11 cellular contexts compared by ENCODE assay signal in genomic region chr3:194132465-194133358, GRCh38. TPM values are rescaled to one million over a fixed set of nuclear protein-coding genes. Genes with fewer than 3 reads are reported as not detected.
DNase-seq lines count a peak whose midpoint lies in the region; ATAC-seq lines count a peak whose summit lies in the region.
"Had no signal": no experiment of that assay in that cellular context is flagged by ENCODE, and none has a peak within 500 bp of the region (broad histone marks: within the 10 kb centered on the region; RNA-seq: fewer than 3 reads in every experiment).

No MANE protein-coding gene starts in this region.

- no peak for ATAC-seq in central memory CD8-positive, alpha-beta T cell (replicated peaks; ENCODE audit: extremely low read depth, poor library complexity, severe bottlenecking)
- no peak for ATAC-seq in natural killer cell treated with Interleukin-12 subunit alpha and Interleukin-12 subunit beta and Interleukin-15 and Interleukin-18, amount 100 ng/mL, for 72 hours
- ATAC-seq in HG02759 (IDR thresholded peaks at IDR 0.05; ENCODE audit: unreplicated experiment) = no peak
- no peak for ATAC-seq in HG03039 (IDR thresholded peaks at IDR 0.05; ENCODE audit: unreplicated experiment)

- H3K4me1 Mint-ChIP-seq in central memory CD8-positive, alpha-beta T cell = peaks cover 39% of the 10 kb centered on the region
- peaks cover 30 to 32% of the 10 kb centered on the region in 2 donors for H3K4me1 Mint-ChIP-seq in natural killer cell treated with Interleukin-12 subunit alpha and Interleukin-12 subunit beta and Interleukin-15 and Interleukin-18, amount 100 ng/mL, for 72 hours (ENCODE audit: low read depth in 2 of 2)

- DNase-seq in COLO829 (ENCODE audit: low spot score) (peak; percentile 49), LoVo (ENCODE audit: low spot score) (peak; percentile 30)
- DNase-seq in central memory CD8-positive, alpha-beta T cell (ENCODE audit: low spot score in 2 of 2) = no peak
- DNase-seq in natural killer cell treated with Interleukin-12 subunit alpha and Interleukin-12 subunit beta and Interleukin-15 and Interleukin-18, amount 100 ng/mL, for 72 hours (ENCODE audit: low spot score) = no peak
- DNase-seq in activated CD8-positive, alpha-beta memory T cell treated with anti-CD3 and anti-CD28 coated beads for 24 hours = no peak
- no peak for DNase-seq in effector CD8-positive, alpha-beta T cell (lab: John Stamatoyannopoulos, UW)
- DNase-seq: activated CD4-positive, CD25-positive, alpha-beta regulatory T cell; DMS79 treated with DMSO at 0.1 percent for 48 hours; foreskin fibroblast had no signal

- peaks cover 21% of the 10 kb centered on the region for H3K36me3 Mint-ChIP-seq in central memory CD8-positive, alpha-beta T cell (ENCODE audit: insufficient read depth)
- H3K36me3 Mint-ChIP-seq in natural killer cell treated with Interleukin-12 subunit alpha and Interleukin-12 subunit beta and Interleukin-15 and Interleukin-18, amount 100 ng/mL, for 72 hours = peaks cover 4% of the 10 kb centered on the region

- H3K9me3 Mint-ChIP-seq in central memory CD8-positive, alpha-beta T cell = no peaks in the 10 kb centered on the region
- no peaks in the 10 kb centered on the region for H3K9me3 Mint-ChIP-seq in natural killer cell treated with Interleukin-12 subunit alpha and Interleukin-12 subunit beta and Interleukin-15 and Interleukin-18, amount 100 ng/mL, for 72 hours

- H3K4me3 Mint-ChIP-seq in central memory CD8-positive, alpha-beta T cell = peak overlapping the region; percentile 74
- H3K4me3 Mint-ChIP-seq in natural killer cell treated with Interleukin-12 subunit alpha and Interleukin-12 subunit beta and Interleukin-15 and Interleukin-18, amount 100 ng/mL, for 72 hours = peak overlapping the region; percentile 73

- H3K27ac Mint-ChIP-seq in central memory CD8-positive, alpha-beta T cell (ENCODE audit: low read depth) = peak overlapping the region; percentile 23
- peak overlapping the region in 1 of 2 donors; percentile 47 for H3K27ac Mint-ChIP-seq in natural killer cell treated with Interleukin-12 subunit alpha and Interleukin-12 subunit beta and Interleukin-15 and Interleukin-18, amount 100 ng/mL, for 72 hours

- H3K27me3 Mint-ChIP-seq in central memory CD8-positive, alpha-beta T cell = peaks cover 89% of the 10 kb centered on the region
- peaks cover 49 to 66% of the 10 kb centered on the region in 2 donors for H3K27me3 Mint-ChIP-seq in natural killer cell treated with Interleukin-12 subunit alpha and Interleukin-12 subunit beta and Interleukin-15 and Interleukin-18, amount 100 ng/mL, for 72 hours

RNA-seq across cellular contexts. Expression of gene HES1, which starts 3.2 kb away (rescaled TPM):
- total RNA-seq in natural killer cell treated with Interleukin-12 subunit alpha and Interleukin-12 subunit beta and Interleukin-15 and Interleukin-18, amount 100 ng/mL, for 72 hours = under 1 TPM in 1 of 2 donors, not detected in 1; 0.28 TPM

Comparison
In these comparisons a context has a peak if more than half of its experiments do, and no peak if none do; other contexts are left out.
1. DNase-seq: peak in COLO829 (single experiment) and LoVo (single experiment); none in central memory CD8-positive, alpha-beta T cell (0 of 2), natural killer cell treated with Interleukin-12 subunit alpha and Interleukin-12 subunit beta and Interleukin-15 and Interleukin-18, amount 100 ng/mL, for 72 hours (single experiment), activated CD8-positive, alpha-beta memory T cell treated with anti-CD3 and anti-CD28 coated beads for 24 hours (single experiment) and effector CD8-positive, alpha-beta T cell (single experiment).